In the genomic region with DNA sequence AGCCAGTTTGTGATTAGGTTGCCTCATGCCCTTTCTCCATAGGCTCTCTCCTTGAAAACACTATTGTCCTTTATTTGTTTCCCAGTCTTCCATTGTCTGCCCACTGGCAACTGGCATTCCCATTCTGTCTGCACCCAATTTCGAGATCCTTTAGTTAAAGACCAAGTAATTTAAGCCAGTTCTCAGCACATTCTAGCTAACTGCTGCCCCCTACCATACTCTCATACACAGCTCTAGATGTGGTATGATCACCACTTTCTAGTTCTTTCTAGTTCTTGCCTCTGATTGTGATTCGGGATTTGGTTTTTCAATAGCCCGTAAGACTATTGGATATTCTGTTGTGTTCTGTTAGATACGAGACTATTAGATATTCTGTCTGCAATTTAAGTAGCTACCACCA, we compare ENCODE assay signal across 29 cellular contexts.
"Had no signal": no experiment of that assay in that cellular context is flagged by ENCODE, and none has a peak within 500 bp of the region (broad histone marks: within the 10 kb centered on the region; RNA-seq: fewer than 3 reads in every experiment).

No MANE protein-coding gene starts in this region.

- H3K9me3 Mint-ChIP-seq: mesothelial cell of epicardium; natural killer cell treated with Interleukin-12 subunit alpha and Interleukin-12 subunit beta and Interleukin-15 and Interleukin-18, amount 100 ng/mL, for 72 hours; neural crest cell; stimulated activated naive B cell treated with anti-CD40 and anti-IgM and Interleukin-4, amounts not matched to agents 10 μg/mL and 1 μg/mL and 100 μg/mL, for 72 hours; stimulated activated naive CD8-positive, alpha-beta T cell treated with anti-CD3 and anti-CD28 coated beads, Interleukin-15, Interleukin-2, amounts not matched to agents 100 ng/mL and 50 ng/mL, for 24 hours had no signal

- H3K4me3 ChIP-seq: dorsolateral prefrontal cortex, esophagus muscularis mucosa, heart right ventricle, lung, mucosa of descending colon, right lobe of liver, thoracic aorta, tibial nerve, upper lobe of left lung had no signal

- H3K27ac Mint-ChIP-seq: memory B cell; mesothelial cell of epicardium; naive B cell; natural killer cell treated with Interleukin-12 subunit alpha and Interleukin-12 subunit beta and Interleukin-15 and Interleukin-18, amount 100 ng/mL, for 72 hours; progenitor cell of endocrine pancreas; stimulated activated naive B cell treated with anti-CD40 and anti-IgM and Interleukin-4, amounts not matched to agents 10 μg/mL and 1 μg/mL and 100 μg/mL, for 72 hours; stimulated activated naive CD8-positive, alpha-beta T cell treated with anti-CD3 and anti-CD28 coated beads, Interleukin-15, Interleukin-2, amounts not matched to agents 100 ng/mL and 50 ng/mL, for 24 hours had no signal

- FAIRE-seq: colon, endothelial cell of umbilical vein, keratinocyte, small intestine, urothelium cell line had no signal

- H3K27me3 ChIP-seq: esophagus muscularis mucosa, foreskin keratinocyte, right lobe of liver, tibial nerve, upper lobe of left lung had no signal

- H3K4me3 Mint-ChIP-seq: memory B cell; mesothelial cell of epicardium; naive B cell; natural killer cell treated with Interleukin-12 subunit alpha and Interleukin-12 subunit beta and Interleukin-15 and Interleukin-18, amount 100 ng/mL, for 72 hours; neural crest cell; stimulated activated naive B cell treated with anti-CD40 and anti-IgM and Interleukin-4, amounts not matched to agents 10 μg/mL and 1 μg/mL and 100 μg/mL, for 72 hours; stimulated activated naive CD8-positive, alpha-beta T cell treated with anti-CD3 and anti-CD28 coated beads, Interleukin-15, Interleukin-2, amounts not matched to agents 100 ng/mL and 50 ng/mL, for 24 hours had no signal

- DNase-seq: dorsolateral prefrontal cortex; effector CD8-positive, alpha-beta T cell; foreskin keratinocyte; glutamatergic neuron; heart right ventricle; hippocampal formation; mucosa of descending colon; naive B cell; right lobe of liver; small intestine; stimulated activated CD4-positive, alpha-beta T cell treated with anti-CD3 and anti-CD28 coated beads, Interleukin-15, amount 100 ng/mL, for 24 hours; stimulated activated CD4-positive, alpha-beta T cell treated with anti-CD3 and anti-CD28 coated beads, Interleukin-2, amount 100 ng/mL, for 48 hours; stimulated activated naive B cell treated with anti-CD40 and anti-IgM and Interleukin-4, amounts not matched to agents 10 μg/mL and 1 μg/mL and 100 μg/mL, for 72 hours; upper lobe of left lung had no signal

- H3K79me2 ChIP-seq: parathyroid adenoma had no signal

- H3K4me1 Mint-ChIP-seq: memory B cell; naive B cell; neural crest cell; stimulated activated naive B cell treated with anti-CD40 and anti-IgM and Interleukin-4, amounts not matched to agents 10 μg/mL and 1 μg/mL and 100 μg/mL, for 72 hours had no signal

- H3K36me3 Mint-ChIP-seq: memory B cell; mesothelial cell of epicardium; naive B cell; natural killer cell treated with Interleukin-12 subunit alpha and Interleukin-12 subunit beta and Interleukin-15 and Interleukin-18, amount 100 ng/mL, for 72 hours; stimulated activated naive B cell treated with anti-CD40 and anti-IgM and Interleukin-4, amounts not matched to agents 10 μg/mL and 1 μg/mL and 100 μg/mL, for 72 hours had no signal

- H3K27me3 Mint-ChIP-seq: memory B cell; naive B cell; progenitor cell of endocrine pancreas; stimulated activated naive B cell treated with anti-CD40 and anti-IgM and Interleukin-4, amounts not matched to agents 10 μg/mL and 1 μg/mL and 100 μg/mL, for 72 hours; stimulated activated naive CD8-positive, alpha-beta T cell treated with anti-CD3 and anti-CD28 coated beads, Interleukin-15, Interleukin-2, amounts not matched to agents 100 ng/mL and 50 ng/mL, for 24 hours had no signal

- H3K9ac ChIP-seq: parathyroid adenoma had no signal

- H3K9me3 ChIP-seq: esophagus muscularis mucosa, heart right ventricle, mucosa of descending colon, right lobe of liver, thoracic aorta, tibial nerve, upper lobe of left lung had no signal

- H3K4me1 ChIP-seq: esophagus muscularis mucosa, foreskin keratinocyte, heart right ventricle, parathyroid adenoma, right lobe of liver, tibial nerve, upper lobe of left lung had no signal

- H2AFZ ChIP-seq: parathyroid adenoma had no signal

- H3K36me3 ChIP-seq: esophagus muscularis mucosa, heart right ventricle, right lobe of liver, thoracic aorta, tibial nerve, upper lobe of left lung had no signal

- ATAC-seq: foreskin keratinocyte; heart right ventricle; mucosa of descending colon; natural killer cell treated with Interleukin-12 subunit alpha and Interleukin-12 subunit beta and Interleukin-15 and Interleukin-18, amount 100 ng/mL, for 72 hours; right lobe of liver; stimulated activated naive B cell treated with anti-CD40 and anti-IgM and Interleukin-4, amounts not matched to agents 10 μg/mL and 1 μg/mL and 100 μg/mL, for 72 hours had no signal

- H3K27ac ChIP-seq: dorsolateral prefrontal cortex, esophagus muscularis mucosa, foreskin keratinocyte, heart right ventricle, parathyroid adenoma, right lobe of liver, thoracic aorta, tibial nerve, upper lobe of left lung had no signal
